ENCODE assay signal across 16 cellular contexts in the genomic region with DNA sequence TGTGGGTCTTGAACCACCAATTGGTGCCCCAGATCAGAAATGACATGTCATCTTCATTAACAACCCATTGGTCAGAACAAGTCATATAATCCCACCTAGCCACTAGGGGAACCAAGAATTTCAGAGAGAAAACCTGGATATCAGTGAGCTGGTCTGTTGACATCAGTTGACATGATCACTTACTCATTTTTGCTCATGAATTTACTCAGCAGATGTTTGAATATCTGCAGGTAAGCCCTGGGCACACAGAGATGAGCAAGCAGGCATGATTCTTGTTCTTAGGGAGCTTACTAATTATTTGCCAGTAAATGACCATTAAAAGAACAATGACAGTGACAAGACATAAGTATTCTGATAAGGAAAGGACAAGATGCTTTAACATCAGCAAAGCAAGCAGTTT.
DNase-seq lines count a peak whose midpoint lies in the region; ATAC-seq and TF ChIP-seq lines count a peak whose summit lies in the region.
"Had no signal": no experiment of that assay in that cellular context is flagged by ENCODE, and none has a peak within 500 bp of the region (broad histone marks: within the 10 kb centered on the region; RNA-seq: fewer than 3 reads in every experiment).

No MANE protein-coding gene starts in this region.

- H3K4me1 ChIP-seq in OCI-LY3 (ENCODE audit: low read length) (peaks cover 48% of the 10 kb centered on the region), iPS-15b (ENCODE audit: control insufficient read depth, insufficient read depth, low read length) (no peaks in the 10 kb centered on the region)
- H3K4me1 ChIP-seq: Caco-2 had no signal

- H3K36me3 Mint-ChIP-seq in activated T-cell treated with anti-CD3 and anti-CD28 coated beads, Interleukin-2, amount 50 U/mL, for 72 hours (ENCODE audit: insufficient read depth in 2 of 2): peaks cover 0 to 3% of the 10 kb centered on the region in 2 donors
- H3K36me3 Mint-ChIP-seq: CD8-positive, alpha-beta memory T cell had no signal

- H3K9ac ChIP-seq in OCI-LY3 (ENCODE audit: low read length): no peak overlapping the region
- no peak overlapping the region for H3K9ac ChIP-seq in iPS-15b (ENCODE audit: low read depth, low read length)
- H3K9ac ChIP-seq: BLaER1 had no signal

- no peaks in the 10 kb centered on the region for H4K20me1 ChIP-seq in OCI-LY3 (ENCODE audit: insufficient read depth, low read length)
- H4K20me1 ChIP-seq: BLaER1 had no signal

- peaks cover 18% of the 10 kb centered on the region for H3K27me3 Mint-ChIP-seq in activated T-cell treated with anti-CD3 and anti-CD28 coated beads, Interleukin-2, amount 50 U/mL, for 72 hours (ENCODE audit: low read depth)

- H3K79me2 ChIP-seq in OCI-LY3 (ENCODE audit: low read length): no peaks in the 10 kb centered on the region

- H3K4me1 Mint-ChIP-seq in activated T-cell treated with anti-CD3 and anti-CD28 coated beads, Interleukin-2, amount 50 U/mL, for 72 hours (ENCODE audit: low read depth): peaks cover 38% of the 10 kb centered on the region
- H3K4me1 Mint-ChIP-seq: GM23338 had no signal

- TF ChIP-seq CTCF in GM12865 (IDR thresholded peaks at IDR 0.05; ENCODE audit: insufficient read depth, low read depth, low read length, missing control alignments) (no peak), OCI-LY3 (IDR thresholded peaks at IDR 0.05; ENCODE audit: low read depth, low read length) (peak; percentile 16; the same call in 1 of the 2 replicates)

- H3K4me3 ChIP-seq in GM12865 (ENCODE audit: low read depth, low read length): no peak overlapping the region
- H3K4me3 ChIP-seq in OCI-LY3 (ENCODE audit: low read length): no peak overlapping the region
- peak overlapping the region; percentile 2 for H3K4me3 ChIP-seq in iPS-15b (ENCODE audit: low read depth, low read length)
- H3K4me3 ChIP-seq: BLaER1, GM23338 had no signal

- peak; percentile 47 to 70 for ATAC-seq in activated T-cell treated with anti-CD3 and anti-CD28 coated beads, Interleukin-2, amount 50 U/mL, for 72 hours (replicated peaks in 1 of 2)
- ATAC-seq in GM21529 (IDR thresholded peaks at IDR 0.05; ENCODE audit: unreplicated experiment): no peak
- ATAC-seq: GM23338 had no signal

- H3K4me2 ChIP-seq in OCI-LY3 (ENCODE audit: low read length): peak overlapping the region; percentile 27
- H3K4me2 ChIP-seq: BLaER1, GM23338 had no signal

- H3K36me3 ChIP-seq in OCI-LY3 (replicated peaks; ENCODE audit: low read depth, low read length) (no peaks in the 10 kb centered on the region), iPS-15b (ENCODE audit: control insufficient read depth, insufficient read depth, low read length) (no peaks in the 10 kb centered on the region)
- H3K36me3 ChIP-seq: BLaER1 had no signal

- H3K9me3 ChIP-seq in OCI-LY3 (ENCODE audit: insufficient read depth, low read length) (no peaks in the 10 kb centered on the region), iPS-15b (ENCODE audit: control insufficient read depth, insufficient read depth, low read length) (no peaks in the 10 kb centered on the region)
- H3K9me3 ChIP-seq: BLaER1, Caco-2 had no signal

- no peak overlapping the region for H3K4me3 Mint-ChIP-seq in activated T-cell treated with anti-CD3 and anti-CD28 coated beads, Interleukin-2, amount 50 U/mL, for 72 hours
- H3K4me3 Mint-ChIP-seq: CD8-positive, alpha-beta memory T cell; GM23338 had no signal

- H3K9me3 Mint-ChIP-seq in activated T-cell treated with anti-CD3 and anti-CD28 coated beads, Interleukin-2, amount 50 U/mL, for 72 hours: peaks cover 0 to 9% of the 10 kb centered on the region in 2 donors
- H3K9me3 Mint-ChIP-seq: GM23338 had no signal

- DNase-seq in activated T-cell treated with anti-CD3 and anti-CD28 coated beads, Interleukin-2, amount 50 U/mL, for 72 hours: peak in 1 of 2 donors; percentile 4
- no peak for DNase-seq in activated T-cell treated with anti-CD3 and anti-CD28 coated beads for 4 hours
- peak; percentile 35 for DNase-seq in GM12865 (ENCODE audit: low read depth)
- no peak for DNase-seq in occipital lobe (lab: John Stamatoyannopoulos, UW)
- DNase-seq in putamen (ENCODE audit: low spot score): no peak
- DNase-seq: 8988T; AML-193; Caco-2; CD8-positive, alpha-beta memory T cell; DMS79; H7 had no signal

- H2AFZ ChIP-seq in OCI-LY3 (ENCODE audit: low read depth, low read length): no peak overlapping the region

- H3K27ac Mint-ChIP-seq in activated T-cell treated with anti-CD3 and anti-CD28 coated beads, Interleukin-2, amount 50 U/mL, for 72 hours: peak overlapping the region; percentile 32
- H3K27ac Mint-ChIP-seq: GM23338 had no signal

- H3K27me3 ChIP-seq in OCI-LY3 (ENCODE audit: low read depth, low read length): peaks cover 13% of the 10 kb centered on the region; the same call in 1 of the 2 replicates
- H3K27me3 ChIP-seq in iPS-15b (ENCODE audit: control insufficient read depth, insufficient read depth, low read length): no peaks in the 10 kb centered on the region
- H3K27me3 ChIP-seq: BLaER1 had no signal

- H3K27ac ChIP-seq in OCI-LY3 (ENCODE audit: low read length): no peak overlapping the region
- H3K27ac ChIP-seq: BLaER1 had no signal
